12 cellular contexts compared by ENCODE assay signal in the genomic region with DNA sequence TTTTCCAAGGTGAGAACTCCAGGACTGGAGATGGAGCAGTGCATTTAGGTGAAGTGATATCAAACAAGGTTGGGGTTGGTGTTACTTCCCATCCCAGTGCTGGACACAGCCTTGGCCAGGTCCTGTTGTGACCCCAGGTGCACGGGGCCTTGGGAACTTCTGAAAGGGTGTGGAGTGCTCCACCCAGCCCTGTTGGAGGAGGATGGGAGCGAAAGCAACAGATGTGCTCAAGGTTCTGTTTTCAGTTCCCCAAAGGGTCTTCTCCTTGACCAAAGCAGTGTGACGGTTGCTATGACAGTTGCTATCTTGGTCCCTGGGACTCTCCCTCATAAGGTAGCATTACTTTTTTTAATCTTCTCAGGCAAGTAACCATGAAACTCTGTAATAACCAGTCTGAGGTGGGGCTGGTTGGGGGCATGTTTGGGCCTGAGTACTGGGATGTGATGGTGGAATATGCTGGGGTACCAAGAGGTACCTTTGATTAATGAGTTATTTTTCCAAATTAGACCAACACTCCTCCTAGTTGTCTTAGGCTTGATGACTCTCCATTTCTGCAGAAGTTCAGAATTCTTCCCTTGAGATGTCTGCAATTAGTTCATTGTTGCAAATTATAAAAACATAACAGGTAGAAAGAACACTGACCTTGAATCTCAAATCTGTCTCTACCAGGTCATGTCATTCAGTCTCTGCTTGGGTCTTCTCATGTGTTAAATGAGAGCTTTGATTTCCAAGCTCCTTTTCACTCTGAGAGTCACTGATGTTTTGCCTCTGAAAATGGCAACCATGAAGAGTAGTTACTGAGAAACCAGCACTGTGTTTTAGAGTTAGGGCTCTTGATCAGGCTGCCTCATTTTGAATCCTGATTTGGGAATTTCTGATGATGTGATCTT.
A peak's percentile ranks its signal among the peaks of the same experiment; 100 is the strongest.
DNase-seq lines count a peak whose midpoint lies in the region; ATAC-seq and TF ChIP-seq lines count a peak whose summit lies in the region.
"Had no signal": no experiment of that assay in that cellular context is flagged by ENCODE, and none has a peak within 500 bp of the region (broad histone marks: within the 10 kb centered on the region; RNA-seq: fewer than 3 reads in every experiment).

No MANE protein-coding gene starts in this region.

- H3K9me3 Mint-ChIP-seq in activated T-cell treated with anti-CD3 and anti-CD28 coated beads, Interleukin-2, amount 50 U/mL, for 24 hours: no peaks in the 10 kb centered on the region
- H3K9me3 Mint-ChIP-seq: natural killer cell treated with Interleukin-12 subunit alpha and Interleukin-12 subunit beta and Interleukin-15 and Interleukin-18, amount 100 ng/mL, for 72 hours had no signal

- H3K4me2 ChIP-seq in OCI-LY1 (ENCODE audit: low read length): peak overlapping the region; percentile 69

- intact Hi-C loops in psoas muscle (cut with DNase I): no loop called here

- H3K27ac ChIP-seq in OCI-LY1 (ENCODE audit: low read depth, low read length, poor library complexity, severe bottlenecking) (peak overlapping the region; percentile 100), psoas muscle (no peak overlapping the region)

- H3K4me3 ChIP-seq in OCI-LY1 (ENCODE audit: low read depth, low read length, poor library complexity, severe bottlenecking) (peak overlapping the region; percentile 26), psoas muscle (no peak overlapping the region)

- no peak overlapping the region for H2AFZ ChIP-seq in OCI-LY1 (ENCODE audit: low read length)

- peaks cover 10% of the 10 kb centered on the region; the same call in 1 of the 2 replicates for H3K79me2 ChIP-seq in OCI-LY1 (ENCODE audit: insufficient read depth, low read length)

- H3F3A ChIP-seq in OCI-LY1 (ENCODE audit: insufficient read depth, low read length): peaks cover 9% of the 10 kb centered on the region

- H3K9me2 ChIP-seq in OCI-LY1 (ENCODE audit: low read depth, low read length): no peaks in the 10 kb centered on the region

- no peak overlapping the region for H3K27ac Mint-ChIP-seq in activated T-cell treated with anti-CD3 and anti-CD28 coated beads, Interleukin-2, amount 50 U/mL, for 24 hours
- H3K27ac Mint-ChIP-seq: natural killer cell treated with Interleukin-12 subunit alpha and Interleukin-12 subunit beta and Interleukin-15 and Interleukin-18, amount 100 ng/mL, for 72 hours had no signal

- no peaks in the 10 kb centered on the region for H3K9me3 ChIP-seq in OCI-LY1 (ENCODE audit: low read length)
- no peaks in the 10 kb centered on the region for H3K9me3 ChIP-seq in psoas muscle

- no peaks in the 10 kb centered on the region for H4K20me1 ChIP-seq in OCI-LY1 (ENCODE audit: insufficient read depth, low read length)

- H3K36me3 Mint-ChIP-seq in activated T-cell treated with anti-CD3 and anti-CD28 coated beads, Interleukin-2, amount 50 U/mL, for 24 hours (ENCODE audit: low read depth): no peaks in the 10 kb centered on the region
- H3K36me3 Mint-ChIP-seq: CD14-positive monocyte; natural killer cell treated with Interleukin-12 subunit alpha and Interleukin-12 subunit beta and Interleukin-15 and Interleukin-18, amount 100 ng/mL, for 72 hours had no signal

- no peaks in the 10 kb centered on the region for H3K4me1 Mint-ChIP-seq in activated T-cell treated with anti-CD3 and anti-CD28 coated beads, Interleukin-2, amount 50 U/mL, for 24 hours (ENCODE audit: low read depth)

- H3K4me3 Mint-ChIP-seq in activated T-cell treated with anti-CD3 and anti-CD28 coated beads, Interleukin-2, amount 50 U/mL, for 24 hours: no peak overlapping the region
- H3K4me3 Mint-ChIP-seq: CD14-positive monocyte; natural killer cell treated with Interleukin-12 subunit alpha and Interleukin-12 subunit beta and Interleukin-15 and Interleukin-18, amount 100 ng/mL, for 72 hours had no signal

- peaks cover 99% of the 10 kb centered on the region for H3K4me1 ChIP-seq in OCI-LY1 (ENCODE audit: insufficient read depth, low read length, severe bottlenecking)
- H3K4me1 ChIP-seq in psoas muscle: no peaks in the 10 kb centered on the region

- H3K36me3 ChIP-seq in OCI-LY1 (ENCODE audit: insufficient read depth, low read length): no peaks in the 10 kb centered on the region
- H3K36me3 ChIP-seq in psoas muscle (ENCODE audit: insufficient read depth in 1 of 2, low read depth in 1 of 2): no peaks in the 10 kb centered on the region

- DNase-seq in kidney glomerular epithelial cell (lab: John Stamatoyannopoulos, UW): no peak
- no peak for DNase-seq in putamen (ENCODE audit: low spot score)
- no peak for DNase-seq in psoas muscle
- no peak for DNase-seq in activated T-cell treated with anti-CD3 and anti-CD28 coated beads, Interleukin-2, amount 50 U/mL, for 24 hours
- DNase-seq: activated naive CD4-positive, alpha-beta T cell; NCI-H526 had no signal

- 62 to 84% (median 77%) methylated on average over 3 of the region's 3 CpGs for WGBS in psoas muscle, 3 donors

- ATAC-seq in GM18502 (IDR thresholded peaks at IDR 0.05; ENCODE audit: poor library complexity, unreplicated experiment): peak; percentile 84
- ATAC-seq in GM19468 (IDR thresholded peaks at IDR 0.05; ENCODE audit: extremely low read depth, unreplicated experiment): peak; percentile 76
- peak; percentile 78 for ATAC-seq in HG03045 (IDR thresholded peaks at IDR 0.05; ENCODE audit: unreplicated experiment)
- ATAC-seq in psoas muscle: no peak

- H3K27me3 ChIP-seq in OCI-LY1 (ENCODE audit: insufficient read depth, low read length) (no peaks in the 10 kb centered on the region), psoas muscle (ENCODE audit: insufficient read depth in 3 of 3, low read length in 2 of 3) (peaks cover 0 to 4% (median 1%) of the 10 kb centered on the region in 3 donors)

- no peak for TF ChIP-seq CTCF in OCI-LY1 (IDR thresholded peaks at IDR 0.05; ENCODE audit: low read length)
- TF ChIP-seq CTCF in psoas muscle (IDR thresholded peaks at IDR 0.05): no peak

- peak overlapping the region; percentile 89 for H3K9ac ChIP-seq in OCI-LY1 (ENCODE audit: low read length)

- peaks cover 18% of the 10 kb centered on the region for H3K27me3 Mint-ChIP-seq in activated T-cell treated with anti-CD3 and anti-CD28 coated beads, Interleukin-2, amount 50 U/mL, for 24 hours

Comparison
In these comparisons a context has a peak if more than half of its experiments do, and no peak if none do; other contexts are left out.
1. ATAC-seq: peak in GM18502 (single experiment), GM19468 (single experiment) and HG03045 (single experiment); none in psoas muscle (0 of 4).